1 cellular context compared by ENCODE assay signal in genomic region chr16:21160276-21160675, GRCh38.
TF ChIP-seq lines count a peak whose summit lies in the region.

No MANE protein-coding gene starts in this region.

TF ChIP-seq in GM12878, 131 proteins besides CTCF, POLR2A, EP300 and RAD21:
- TF ChIP-seq MTA3 (IDR thresholded peaks at IDR 0.05; ENCODE audit: borderline replicate concordance, low read length) = no peak
